ENCODE assay signal across 14 cellular contexts in genomic region chr7:27245124-27245797, GRCh38. TPM values are rescaled to one million over a fixed set of nuclear protein-coding genes. Genes with fewer than 3 reads are reported as not detected.
DNase-seq lines count a peak whose midpoint lies in the region; ATAC-seq and TF ChIP-seq lines count a peak whose summit lies in the region.
"Had no signal": no experiment of that assay in that cellular context is flagged by ENCODE, and none has a peak within 500 bp of the region (broad histone marks: within the 10 kb centered on the region; RNA-seq: fewer than 3 reads in every experiment).

No MANE protein-coding gene starts in this region.

- TF ChIP-seq CTCF in SK-N-SH (IDR thresholded peaks at IDR 0.05) (no peak), coronary artery (IDR thresholded peaks at IDR 0.05) (no peak)

- no peak overlapping the region for H3K27ac ChIP-seq in SK-N-SH (ENCODE audit: low read depth in 2 of 2, low read length in 1 of 2)
- H3K27ac ChIP-seq in coronary artery: no peak overlapping the region
- H3K27ac ChIP-seq in mucosa of rectum (ENCODE audit: low read depth in 2 of 2, low read length in 2 of 2): no peak overlapping the region
- H3K27ac ChIP-seq in subcutaneous abdominal adipose tissue (ENCODE audit: low read depth, low read length): no peak overlapping the region
- H3K27ac ChIP-seq: epithelial cell of prostate, right lobe of liver had no signal

- TF ChIP-seq EP300 in SK-N-SH (IDR thresholded peaks at IDR 0.05; ENCODE audit: borderline replicate concordance in 1 of 2, low read depth in 1 of 2, low read length in 1 of 2): no peak

- H3K9ac ChIP-seq in SK-N-SH (no peak overlapping the region), mucosa of rectum (ENCODE audit: low read depth in 1 of 2, low read length in 2 of 2) (no peak overlapping the region), subcutaneous abdominal adipose tissue (ENCODE audit: low read length in 5 of 5) (no peak overlapping the region)

- no peaks in the 10 kb centered on the region for H3K9me3 ChIP-seq in SK-N-SH
- H3K9me3 ChIP-seq in mucosa of rectum (ENCODE audit: control insufficient read depth in 2 of 2, low read length in 2 of 2): no peaks in the 10 kb centered on the region
- peaks cover 0 to 2% (median 0%) of the 10 kb centered on the region in 5 donors for H3K9me3 ChIP-seq in subcutaneous abdominal adipose tissue (ENCODE audit: control insufficient read depth in 5 of 5, low read length in 5 of 5)
- H3K9me3 ChIP-seq: Caco-2, right lobe of liver had no signal

- H3K4me1 ChIP-seq in SK-N-SH (ENCODE audit: control insufficient read depth in 1 of 2, insufficient read depth in 2 of 2, low read depth in 1 of 2, low read length in 1 of 2) (no peaks in the 10 kb centered on the region; a peak in 1 of 4 replicates), mucosa of rectum (ENCODE audit: control insufficient read depth in 2 of 2, insufficient read depth in 2 of 2, low read length in 2 of 2) (peaks cover 31% of the 10 kb centered on the region in 2 donors), subcutaneous abdominal adipose tissue (ENCODE audit: control insufficient read depth in 5 of 5, insufficient read depth in 5 of 5, low read length in 5 of 5) (peaks cover 0 to 44% (median 36%) of the 10 kb centered on the region in 5 donors)
- H3K4me1 ChIP-seq: Caco-2 had no signal

- H3K36me3 ChIP-seq in SK-N-SH (replicated peaks in 1 of 2; ENCODE audit: control insufficient read depth in 1 of 2, insufficient read depth in 2 of 2, low read length in 1 of 2) (no peaks in the 10 kb centered on the region), mucosa of rectum (ENCODE audit: control insufficient read depth in 2 of 2, insufficient read depth in 2 of 2, low read length in 2 of 2) (no peaks in the 10 kb centered on the region), subcutaneous abdominal adipose tissue (ENCODE audit: control insufficient read depth in 5 of 5, insufficient read depth in 5 of 5, low read length in 5 of 5) (no peaks in the 10 kb centered on the region)
- H3K36me3 ChIP-seq: right lobe of liver had no signal

- H3K79me2 ChIP-seq in SK-N-SH (ENCODE audit: insufficient read depth): no peaks in the 10 kb centered on the region

- peak overlapping the region; percentile 54; the same call in 1 of the 2 replicates for H3K4me2 ChIP-seq in SK-N-SH

- DNase-seq in SK-N-SH (peak; percentile 43), coronary artery (ENCODE audit: low spot score) (no peak), HUDEP-2 (lab: John Stamatoyannopoulos, UW; ENCODE audit: unreplicated experiment in 76 of 76) (no peak)
- DNase-seq in stimulated activated CD4-positive, alpha-beta T cell treated with anti-CD3 and anti-CD28 coated beads, Interleukin-4, amount 100 ng/mL, for 24 hours: no peak
- DNase-seq: activated gamma-delta T cell treated with Interleukin-2 at 50 U/mL for 16 hours, Caco-2, hippocampal formation, NCI-H1417 treated with DMSO at 0.1 percent for 48 hours, right lobe of liver had no signal

- no peak overlapping the region for H2AFZ ChIP-seq in SK-N-SH (ENCODE audit: low read depth)

- H3K4me3 ChIP-seq in SK-N-SH (ENCODE audit: low read depth in 2 of 2, low read length in 1 of 2) (no peak overlapping the region), coronary artery (peak overlapping the region; percentile 61), mucosa of rectum (ENCODE audit: low read length in 2 of 2) (peak overlapping the region; percentile 20), subcutaneous abdominal adipose tissue (ENCODE audit: low read depth in 1 of 5, low read length in 5 of 5) (peak overlapping the region in 4 of 5 donors; percentile 17 to 52 (median 42))
- H3K4me3 ChIP-seq: right lobe of liver had no signal

- peaks cover 3% of the 10 kb centered on the region; the same call in 1 of the 2 replicates for H4K20me1 ChIP-seq in SK-N-SH (ENCODE audit: insufficient read depth)

- ATAC-seq in SK-N-SH treated with all-trans-retinoic acid at 6 μM for 48 hours: no peak
- no peak for ATAC-seq in GM18498 (IDR thresholded peaks at IDR 0.05; ENCODE audit: unreplicated experiment)

- TF ChIP-seq RAD21 in SK-N-SH (IDR thresholded peaks at IDR 0.05; ENCODE audit: low read length): no peak

- peaks cover 7% of the 10 kb centered on the region for H3F3A ChIP-seq in SK-N-SH (replicated peaks; ENCODE audit: insufficient read depth)

- CTCF ChIA-PET in SK-N-SH (lab: Yijun Ruan, JAX): no interaction called here

- POLR2A ChIA-PET in SK-N-SH (lab: Yijun Ruan, JAX): no interaction called here

- no peaks in the 10 kb centered on the region for H3K9me2 ChIP-seq in SK-N-SH

- WGBS in SK-N-SH (ENCODE audit: low lambda C conversion rate): 28% methylated on average over 34 of the region's 37 CpGs

- H3K27me3 ChIP-seq in SK-N-SH (ENCODE audit: insufficient read depth) (peaks cover 100% of the 10 kb centered on the region), mucosa of rectum (ENCODE audit: control insufficient read depth in 2 of 2, insufficient read depth in 2 of 2, low read length in 2 of 2) (peaks cover 80 to 85% of the 10 kb centered on the region in 2 donors), subcutaneous abdominal adipose tissue (ENCODE audit: control insufficient read depth in 5 of 5, insufficient read depth in 4 of 5, low read length in 5 of 5) (peaks cover 94 to 100% (median 97%) of the 10 kb centered on the region in 5 donors)

TF ChIP-seq in SK-N-SH, 30 proteins besides CTCF, POLR2A, EP300 and RAD21 (continues in another document):
- TF ChIP-seq MXI1 (IDR thresholded peaks at IDR 0.05; ENCODE audit: low read depth, low read length) (no peak), FOXM1 (IDR thresholded peaks at IDR 0.05; ENCODE audit: low read depth) (no peak), USF2 (IDR thresholded peaks at IDR 0.05; ENCODE audit: borderline replicate concordance, low read depth, low read length) (no peak), RCOR1 (IDR thresholded peaks at IDR 0.05; ENCODE audit: low read length) (no peak), TAF1 (IDR thresholded peaks at IDR 0.05; ENCODE audit: borderline replicate concordance, low read depth, low read length) (no peak), MEF2A (IDR thresholded peaks at IDR 0.05; ENCODE audit: borderline replicate concordance, low read depth) (no peak), EZH2phosphoT487 (IDR thresholded peaks at IDR 0.05; ENCODE audit: borderline replicate concordance, low read depth) (no peak; the same call in 1 of the 2 replicates), USF1 (IDR thresholded peaks at IDR 0.05; ENCODE audit: borderline replicate concordance, low read depth) (no peak), TEAD4 (IDR thresholded peaks at IDR 0.05; ENCODE audit: borderline replicate concordance, insufficient read depth) (no peak), SMC3 (IDR thresholded peaks at IDR 0.05; ENCODE audit: low read depth, low read length) (no peak), NFIC (IDR thresholded peaks at IDR 0.05; ENCODE audit: borderline replicate concordance) (no peak)

TF ChIP-seq in SK-N-SH treated with all-trans-retinoic acid at 6 μM for 48 hours, 23 proteins besides CTCF, POLR2A, EP300 and RAD21 (continues in another document):
- no peak for TF ChIP-seq ZNF8 (CRISPR knock-in tag; IDR thresholded peaks at IDR 0.05)
- no peak for TF ChIP-seq ZC3H10 (CRISPR knock-in tag; IDR thresholded peaks at IDR 0.05)
- TF ChIP-seq TSHZ2 (CRISPR knock-in tag; IDR thresholded peaks at IDR 0.05): no peak
- no peak for TF ChIP-seq POU6F1 (CRISPR knock-in tag; IDR thresholded peaks at IDR 0.05; ENCODE audit: borderline replicate concordance, low read depth)
- no peak for TF ChIP-seq PPARA (CRISPR knock-in tag; IDR thresholded peaks at IDR 0.05; ENCODE audit: borderline replicate concordance)

RNA-seq across cellular contexts. Expression of gene EVX1, which starts 2.7 kb away (rescaled TPM):
- polyA plus RNA-seq in SK-N-SH (2012; rRNA removed): not detected in 2 replicates
- polyA plus RNA-seq in SK-N-SH (2012; cell fraction: cytosol; rRNA removed): not detected in 2 replicates
- 0.01 TPM in 1 of 2 replicates, not detected in the other for polyA plus RNA-seq in SK-N-SH (2012; cell fraction: nucleus; rRNA removed)

RNA-seq across cellular contexts. Expression of gene HOXA13, which starts 45.4 kb away (rescaled TPM):
- polyA plus RNA-seq in SK-N-SH (2012; rRNA removed): not detected in 2 replicates
- not detected in 2 replicates for polyA plus RNA-seq in SK-N-SH (2012; cell fraction: cytosol; rRNA removed)
- not detected in 2 replicates for polyA plus RNA-seq in SK-N-SH (2012; cell fraction: nucleus; rRNA removed)

Comparison
In these comparisons a context has a peak if more than half of its experiments do, and no peak if none do; other contexts are left out.
1. H3K4me3 ChIP-seq: peak in coronary artery (single experiment), mucosa of rectum (2 of 2) and subcutaneous abdominal adipose tissue (4 of 5); none in SK-N-SH (0 of 2).